Comparison of ENCODE assay signal across 8 cellular contexts in the genomic region with DNA sequence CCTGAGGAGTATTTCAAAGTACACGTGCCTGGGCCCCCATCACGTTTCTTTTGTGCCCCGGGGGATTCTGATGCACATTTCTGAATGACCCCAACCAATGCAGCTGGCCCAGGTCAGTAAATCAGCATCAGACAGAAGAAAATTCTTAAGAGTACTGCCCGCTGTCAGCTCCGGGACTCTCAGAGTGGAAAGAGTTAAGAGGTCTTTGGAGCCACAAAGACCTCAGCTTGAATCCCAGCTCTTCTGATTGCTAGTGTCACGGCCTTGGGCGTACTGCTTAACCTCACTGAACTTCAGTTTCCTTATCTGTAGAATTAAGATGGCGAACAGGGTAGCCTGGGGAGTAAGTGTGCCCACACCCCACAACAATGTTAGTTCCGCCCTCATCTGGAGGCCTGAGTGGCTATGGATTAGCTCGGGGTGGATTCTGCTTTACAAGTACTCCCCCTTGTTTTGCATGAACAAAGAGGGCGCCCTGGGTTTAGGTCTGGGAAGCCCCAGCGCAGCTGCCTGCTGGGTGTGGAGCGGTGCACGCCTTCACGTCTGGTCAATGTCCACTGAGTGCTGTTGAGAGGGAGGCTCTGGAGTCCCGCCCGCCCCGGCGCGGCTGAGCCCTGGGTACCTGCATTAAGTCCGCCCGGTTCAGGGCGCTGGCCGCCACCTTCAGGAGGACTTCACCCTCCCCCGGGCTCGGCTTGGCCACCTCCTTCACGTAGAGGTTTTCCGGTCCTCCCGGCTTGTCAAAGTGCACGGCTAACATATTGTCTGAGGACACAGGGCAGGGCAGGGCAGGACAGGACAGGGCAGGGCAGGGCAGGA. TPM values are rescaled to one million over a fixed set of nuclear protein-coding genes. Genes with fewer than 3 reads are reported as not detected.
DNase-seq lines count a peak whose midpoint lies in the region; ATAC-seq lines count a peak whose summit lies in the region.

No MANE protein-coding gene starts in this region.

- no peaks in the 10 kb centered on the region for H3K9me3 ChIP-seq in HUES64 (ENCODE audit: insufficient read depth, low read depth, low read length)

- H3K27me3 Mint-ChIP-seq in activated CD8-positive, alpha-beta memory T cell treated with anti-CD3 and anti-CD28 coated beads, Interleukin-2, amount 10 ng/mL, durations not matched to agents 7 days and 5 days, result no peaks in the 10 kb centered on the region

- peaks cover 32% of the 10 kb centered on the region for H3K36me3 ChIP-seq in HUES64 (ENCODE audit: insufficient read depth, low read length)

- no peaks in the 10 kb centered on the region for H3K9me3 Mint-ChIP-seq in activated CD8-positive, alpha-beta memory T cell treated with anti-CD3 and anti-CD28 coated beads, Interleukin-2, amount 10 ng/mL, durations not matched to agents 7 days and 5 days (ENCODE audit: low read depth)

- WGBS in HUES64, result 6% methylated on average over 29 of the region's 30 CpGs

- peak overlapping the region; percentile 94 for H3K9ac ChIP-seq in HUES64 (ENCODE audit: low read depth, low read length)

- peaks cover 9% of the 10 kb centered on the region for H3K4me1 ChIP-seq in HUES64 (ENCODE audit: insufficient read depth, low read length)

- peak overlapping the region; percentile 79 for H3K4me3 ChIP-seq in HUES64 (ENCODE audit: low read length)

- H3K27ac Mint-ChIP-seq in activated CD8-positive, alpha-beta memory T cell treated with anti-CD3 and anti-CD28 coated beads, Interleukin-2, amount 10 ng/mL, durations not matched to agents 7 days and 5 days, result peak overlapping the region; percentile 86

- peaks cover 19% of the 10 kb centered on the region for H3K4me1 Mint-ChIP-seq in activated CD8-positive, alpha-beta memory T cell treated with anti-CD3 and anti-CD28 coated beads, Interleukin-2, amount 10 ng/mL, durations not matched to agents 7 days and 5 days

- H3K4me3 Mint-ChIP-seq in activated CD8-positive, alpha-beta memory T cell treated with anti-CD3 and anti-CD28 coated beads, Interleukin-2, amount 10 ng/mL, durations not matched to agents 7 days and 5 days, result peak overlapping the region; percentile 83

- peaks cover 4% of the 10 kb centered on the region for H3K36me3 Mint-ChIP-seq in activated CD8-positive, alpha-beta memory T cell treated with anti-CD3 and anti-CD28 coated beads, Interleukin-2, amount 10 ng/mL, durations not matched to agents 7 days and 5 days

- peak overlapping the region; percentile 99 for H3K27ac ChIP-seq in HUES64 (ENCODE audit: low read depth, low read length)

- ATAC-seq in activated CD8-positive, alpha-beta memory T cell treated with anti-CD3 and anti-CD28 coated beads, Interleukin-2, amount 10 ng/mL, durations not matched to agents 7 days and 5 days, result peak; percentile 73
- ATAC-seq in GM21619 (IDR thresholded peaks at IDR 0.05; ENCODE audit: unreplicated experiment), result peak; percentile 67

- CTCF ChIA-PET in activated CD8-positive, alpha-beta memory T cell treated with anti-CD3 and anti-CD28 coated beads, Interleukin-2, amount 10 ng/mL, durations not matched to agents 7 days and 5 days (lab: Charles Lee), result interaction anchor here (0.6 to 3.7 kb wide), 47 partner anchors 8 to 302 kb away, joined by 3 to 48 read pairs (median 4); partner anchors contain the start of genes ATAD2B, FAM228B, SF3B6 and WDCP

- peak; percentile 76 for DNase-seq in activated CD8-positive, alpha-beta memory T cell treated with anti-CD3 and anti-CD28 coated beads, Interleukin-2, amount 10 ng/mL, durations not matched to agents 7 days and 5 days
- DNase-seq in activated CD8-positive, alpha-beta memory T cell treated with anti-CD3 and anti-CD28 coated beads, Interleukin-2, amount 50 U/mL, for 4 hours, result no peak
- DNase-seq in OCI-M2 (lab: John Stamatoyannopoulos, UW; ENCODE audit: unreplicated experiment) (peak; percentile 42), brain pericyte (ENCODE audit: low read depth, low spot score) (peak; percentile 59), iris pigment epithelial cell (ENCODE audit: low read depth) (peak; percentile 79)
- DNase-seq in stimulated activated CD8-positive, alpha-beta memory T cell treated with anti-CD3 and anti-CD28 coated beads, Interleukin-15, amount 100 ng/mL, for 48 hours (ENCODE audit: low read depth in 2 of 2), result peak; percentile 7 to 8

- H3K27me3 ChIP-seq in HUES64 (ENCODE audit: insufficient read depth, low read length), result no peaks in the 10 kb centered on the region

RNA-seq across cellular contexts. Expression of gene TP53I3, which starts 0.9 kb away (rescaled TPM):
- 1 to 10 TPM; 3.6 to 6.3 TPM for total RNA-seq in activated CD8-positive, alpha-beta memory T cell treated with anti-CD3 and anti-CD28 coated beads, Interleukin-2, amount 10 ng/mL, durations not matched to agents 7 days and 5 days
- 39.8 TPM for polyA plus RNA-seq in HUES64 (2013, experiment 1 of 2)
- polyA plus RNA-seq in HUES64 (2013, experiment 2 of 2), result 33.8 TPM

RNA-seq across cellular contexts. Expression of gene SF3B6, which starts 7.7 kb away (rescaled TPM):
- 100 to 1,000 TPM in 1 of 2 experiments, 10 to 100 TPM in 1; 85.4 to 115 TPM for total RNA-seq in activated CD8-positive, alpha-beta memory T cell treated with anti-CD3 and anti-CD28 coated beads, Interleukin-2, amount 10 ng/mL, durations not matched to agents 7 days and 5 days
- 129 TPM for polyA plus RNA-seq in HUES64 (2013, experiment 1 of 2)
- polyA plus RNA-seq in HUES64 (2013, experiment 2 of 2), result 153 TPM

RNA-seq across cellular contexts. Expression of gene FKBP1B, which starts 34.2 kb away (rescaled TPM):
- 1 to 10 TPM; 4.6 to 5.5 TPM for total RNA-seq in activated CD8-positive, alpha-beta memory T cell treated with anti-CD3 and anti-CD28 coated beads, Interleukin-2, amount 10 ng/mL, durations not matched to agents 7 days and 5 days
- 44.8 TPM for polyA plus RNA-seq in HUES64 (2013, experiment 1 of 2)
- polyA plus RNA-seq in HUES64 (2013, experiment 2 of 2), result 51.1 TPM

RNA-seq across cellular contexts. Expression of gene WDCP, which starts 36.6 kb away (rescaled TPM):
- total RNA-seq in activated CD8-positive, alpha-beta memory T cell treated with anti-CD3 and anti-CD28 coated beads, Interleukin-2, amount 10 ng/mL, durations not matched to agents 7 days and 5 days, result 10 to 100 TPM; 22.8 to 26.5 TPM
- polyA plus RNA-seq in HUES64 (2013, experiment 1 of 2), result 17.7 TPM
- 17.6 TPM for polyA plus RNA-seq in HUES64 (2013, experiment 2 of 2)

RNA-seq across cellular contexts. Expression of gene PFN4, which starts 39.4 kb away (rescaled TPM):
- total RNA-seq in activated CD8-positive, alpha-beta memory T cell treated with anti-CD3 and anti-CD28 coated beads, Interleukin-2, amount 10 ng/mL, durations not matched to agents 7 days and 5 days, result not detected
- not detected for polyA plus RNA-seq in HUES64 (2013, experiment 1 of 2)
- not detected for polyA plus RNA-seq in HUES64 (2013, experiment 2 of 2)
